23 cellular contexts compared by ENCODE assay signal in the genomic region with DNA sequence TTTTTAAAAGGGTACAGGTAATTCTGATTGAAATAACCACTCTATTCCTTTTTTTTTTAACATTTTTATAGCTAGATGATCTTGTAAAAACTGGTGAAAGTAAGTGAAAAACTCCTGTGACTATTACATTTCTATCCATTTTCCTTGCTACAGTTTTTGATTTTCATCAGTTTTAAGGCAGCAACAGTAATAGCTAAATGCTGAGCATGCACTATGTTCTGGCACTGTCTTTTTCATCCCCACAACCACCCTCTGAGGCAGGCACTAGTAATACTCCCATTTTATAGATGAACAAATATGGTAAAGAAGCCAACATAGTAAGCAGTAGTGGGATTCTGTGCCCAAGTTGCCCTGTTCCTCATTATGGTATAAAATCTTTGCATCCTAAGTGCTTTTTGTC.
"Had no signal": no experiment of that assay in that cellular context is flagged by ENCODE, and none has a peak within 500 bp of the region (broad histone marks: within the 10 kb centered on the region; RNA-seq: fewer than 3 reads in every experiment).

No MANE protein-coding gene starts in this region.

- H3K27ac ChIP-seq: HL-60, KMS-11, RWPE1 had no signal

- H3K9me3 ChIP-seq: SK-N-SH had no signal

- ATAC-seq: Panc1, PC-3 had no signal

- DNase-seq: Kasumi-1, MV-4-11, NCI-H1048, NCI-H1105, NCI-H1417, NCI-H1436 treated with DMSO at 0.1 percent for 48 hours, NCI-H1694, NCI-H187 treated with DMSO at 0.1 percent for 48 hours, NCI-H2029 treated with DMSO at 0.1 percent for 48 hours, NCI-H2171 treated with DMSO at 0.1 percent for 48 hours, NCI-H345, NCI-H446 treated with DMSO at 0.1 percent for 48 hours, NCI-H510A treated with DMSO at 0.1 percent for 48 hours, NCI-H526, NCI-H82, PC-3, SHP77, SK-N-SH, SW 1271 had no signal

- H3K4me2 ChIP-seq: KMS-11, SK-N-SH had no signal

- H3K9ac ChIP-seq: KMS-11, SK-N-SH had no signal
